ENCODE assay signal across 8 cellular contexts in the genomic region with DNA sequence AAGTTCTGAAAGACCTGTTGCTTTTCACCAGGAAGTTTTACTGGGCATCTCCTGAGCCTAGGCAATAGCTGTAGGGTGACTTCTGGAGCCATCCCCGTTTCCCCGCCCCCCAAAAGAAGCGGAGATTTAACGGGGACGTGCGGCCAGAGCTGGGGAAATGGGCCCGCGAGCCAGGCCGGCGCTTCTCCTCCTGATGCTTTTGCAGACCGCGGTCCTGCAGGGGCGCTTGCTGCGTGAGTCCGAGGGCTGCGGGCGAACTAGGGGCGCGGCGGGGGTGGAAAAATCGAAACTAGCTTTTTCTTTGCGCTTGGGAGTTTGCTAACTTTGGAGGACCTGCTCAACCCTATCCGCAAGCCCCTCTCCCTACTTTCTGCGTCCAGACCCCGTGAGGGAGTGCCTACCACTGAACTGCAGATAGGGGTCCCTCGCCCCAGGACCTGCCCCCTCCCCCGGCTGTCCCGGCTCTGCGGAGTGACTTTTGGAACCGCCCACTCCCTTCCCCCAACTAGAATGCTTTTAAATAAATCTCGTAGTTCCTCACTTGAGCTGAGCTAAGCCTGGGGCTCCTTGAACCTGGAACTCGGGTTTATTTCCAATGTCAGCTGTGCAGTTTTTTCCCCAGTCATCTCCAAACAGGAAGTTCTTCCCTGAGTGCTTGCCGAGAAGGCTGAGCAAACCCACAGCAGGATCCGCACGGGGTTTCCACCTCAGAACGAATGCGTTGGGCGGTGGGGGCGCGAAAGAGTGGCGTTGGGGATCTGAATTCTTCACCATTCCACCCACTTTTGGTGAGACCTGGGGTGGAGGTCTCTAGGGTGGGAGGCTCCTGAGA. TPM values are rescaled to one million over a fixed set of nuclear protein-coding genes. Genes with fewer than 3 reads are reported as not detected.
A peak's percentile ranks its signal among the peaks of the same experiment; 100 is the strongest.
DNase-seq lines count a peak whose midpoint lies in the region; ATAC-seq and TF ChIP-seq lines count a peak whose summit lies in the region.

TSS of gene HFE (plus strand) at position 146 of the 832 bp plus-strand sequence. CDS start at position 158, 12 bp downstream.

- H3K36me3 Mint-ChIP-seq in activated T-helper 1 cell treated with anti-CD3 and anti-CD28 coated beads, Interleukin-12 subunit alpha, Interleukin-12 subunit beta, Interleukin-2, Interleukin-4 antibody, amounts not matched to agents 30 ng/mL and 10 ng/mL and 1 ng/mL, durations not matched to agents 14 hours and 24 hours and 36 hours (ENCODE audit: low read depth), result peaks cover 6% of the 10 kb centered on the region
- peaks cover 8 to 15% of the 10 kb centered on the region in 2 donors for H3K36me3 Mint-ChIP-seq in naive B cell

- peaks cover 54% of the 10 kb centered on the region for H3K4me1 Mint-ChIP-seq in activated T-helper 1 cell treated with anti-CD3 and anti-CD28 coated beads, Interleukin-12 subunit alpha, Interleukin-12 subunit beta, Interleukin-2, Interleukin-4 antibody, amounts not matched to agents 30 ng/mL and 10 ng/mL and 1 ng/mL, durations not matched to agents 14 hours and 24 hours and 36 hours (ENCODE audit: low read depth)
- peaks cover 41 to 53% (median 43%) of the 10 kb centered on the region in 3 donors for H3K4me1 Mint-ChIP-seq in naive B cell

- H3K36me3 ChIP-seq in ES-I3 (ENCODE audit: insufficient read depth, low read length), result no peaks in the 10 kb centered on the region; the same call in 1 of the 2 replicates

- peak; percentile 62 to 63 for ATAC-seq in naive B cell (ENCODE audit: low read depth in 2 of 2)
- no peak for ATAC-seq in HG03159 (IDR thresholded peaks at IDR 0.05; ENCODE audit: unreplicated experiment)

- TF ChIP-seq POLR2A in NB4 (IDR thresholded peaks at IDR 0.05; ENCODE audit: extremely low read depth, insufficient read length), result no peak

- H3K9me3 ChIP-seq in ES-I3 (ENCODE audit: control insufficient read depth, insufficient read depth, low read length), result no peaks in the 10 kb centered on the region

- intact Hi-C loops in activated T-helper 1 cell treated with anti-CD3 and anti-CD28 coated beads, Interleukin-12 subunit alpha, Interleukin-12 subunit beta, Interleukin-2, Interleukin-4 antibody, amounts not matched to agents 30 ng/mL and 10 ng/mL and 1 ng/mL, durations not matched to agents 14 hours and 24 hours and 36 hours (cut with micrococcal nuclease), result loop anchor here (2.0 kb wide), 1 partner anchor 15 kb away; a partner anchor contains a TSS

- peak within 1 kb of the TSS; percentile 40 for H3K9ac ChIP-seq in ES-I3 (ENCODE audit: low read depth, low read length)

- H3K27me3 Mint-ChIP-seq in activated T-helper 1 cell treated with anti-CD3 and anti-CD28 coated beads, Interleukin-12 subunit alpha, Interleukin-12 subunit beta, Interleukin-2, Interleukin-4 antibody, amounts not matched to agents 30 ng/mL and 10 ng/mL and 1 ng/mL, durations not matched to agents 14 hours and 24 hours and 36 hours (ENCODE audit: insufficient read depth), result no peaks in the 10 kb centered on the region
- no peaks in the 10 kb centered on the region for H3K27me3 Mint-ChIP-seq in naive B cell

- no peaks in the 10 kb centered on the region for H3K9me3 Mint-ChIP-seq in activated T-helper 1 cell treated with anti-CD3 and anti-CD28 coated beads, Interleukin-12 subunit alpha, Interleukin-12 subunit beta, Interleukin-2, Interleukin-4 antibody, amounts not matched to agents 30 ng/mL and 10 ng/mL and 1 ng/mL, durations not matched to agents 14 hours and 24 hours and 36 hours
- peaks cover 2 to 12% (median 6%) of the 10 kb centered on the region in 7 donors for H3K9me3 Mint-ChIP-seq in naive B cell

- H3K4me3 ChIP-seq in NB4 (ENCODE audit: low read depth, low read length), result peak within 1 kb of the TSS; percentile 65
- peak within 1 kb of the TSS; percentile 84 for H3K4me3 ChIP-seq in fibroblast of mammary gland (ENCODE audit: control insufficient read depth, low read depth, low read length)

- DNase-seq in NB4 (ENCODE audit: low read depth) (peak; percentile 53), fibroblast of mammary gland (ENCODE audit: low read depth) (peak; percentile 65), naive B cell (peak; percentile 46), ureter (ENCODE audit: low spot score) (peak; percentile 62), NCI-H748 treated with DMSO at 0.1 percent for 48 hours (lab: John Stamatoyannopoulos, UW) (no peak)
- peak; percentile 22 for DNase-seq in activated T-helper 1 cell treated with anti-CD3 and anti-CD28 coated beads, Interleukin-12 subunit alpha, Interleukin-12 subunit beta, Interleukin-2, Interleukin-4 antibody, amounts not matched to agents 30 ng/mL and 10 ng/mL and 1 ng/mL, durations not matched to agents 14 hours and 24 hours and 36 hours (ENCODE audit: low spot score)

- no peak within 1 kb of the TSS for H3K27ac Mint-ChIP-seq in activated T-helper 1 cell treated with anti-CD3 and anti-CD28 coated beads, Interleukin-12 subunit alpha, Interleukin-12 subunit beta, Interleukin-2, Interleukin-4 antibody, amounts not matched to agents 30 ng/mL and 10 ng/mL and 1 ng/mL, durations not matched to agents 14 hours and 24 hours and 36 hours
- H3K27ac Mint-ChIP-seq in naive B cell, result peak within 1 kb of the TSS; percentile 27 to 91 (median 82)

- TF ChIP-seq CTCF in NB4 (IDR thresholded peaks at IDR 0.05; ENCODE audit: low read depth, low read length) (no peak), fibroblast of mammary gland (conservative IDR thresholded peaks at IDR 0.05; ENCODE audit: control insufficient read depth, insufficient read depth, low read depth, low read length) (no peak)

- peak within 1 kb of the TSS; percentile 83 for H3K4me3 Mint-ChIP-seq in activated T-helper 1 cell treated with anti-CD3 and anti-CD28 coated beads, Interleukin-12 subunit alpha, Interleukin-12 subunit beta, Interleukin-2, Interleukin-4 antibody, amounts not matched to agents 30 ng/mL and 10 ng/mL and 1 ng/mL, durations not matched to agents 14 hours and 24 hours and 36 hours
- peak within 1 kb of the TSS; percentile 89 to 94 (median 94) for H3K4me3 Mint-ChIP-seq in naive B cell

- H3K4me1 ChIP-seq in ES-I3 (ENCODE audit: insufficient read depth, low read length), result peaks cover 7% of the 10 kb centered on the region; the same call in 1 of the 2 replicates

RNA-seq across cellular contexts. Expression of gene HFE, which starts in this region (rescaled TPM):
- 0.13 and 0.37 TPM in 2 replicates for total RNA-seq in activated T-helper 1 cell treated with anti-CD3 and anti-CD28 coated beads, Interleukin-12 subunit alpha, Interleukin-12 subunit beta, Interleukin-2, Interleukin-4 antibody, amounts not matched to agents 30 ng/mL and 10 ng/mL and 1 ng/mL, durations not matched to agents 14 hours and 24 hours and 36 hours
- polyA plus RNA-seq in naive B cell (ENCODE audit: low read depth in 6 of 6), result 1 to 10 TPM in 4 of 6 donors, under 1 TPM in 1, not detected in 1; 0.47 to 3.3 (median 2.9) TPM
- total RNA-seq in ureter, result 14.8 TPM

Comparison
In these comparisons a context has a peak if more than half of its experiments do, and no peak if none do; other contexts are left out.
1. RNA of gene HFE (total RNA-seq): 14.8 TPM in ureter (single experiment); 0.13 to 0.37 TPM in activated T-helper 1 cell treated with anti-CD3 and anti-CD28 coated beads, Interleukin-12 subunit alpha, Interleukin-12 subunit beta, Interleukin-2, Interleukin-4 antibody, amounts not matched to agents 30 ng/mL and 10 ng/mL and 1 ng/mL, durations not matched to agents 14 hours and 24 hours and 36 hours; every median in the first group is over 10 times any median in the second.
2. Peak in DNase-seq in activated T-helper 1 cell treated with anti-CD3 and anti-CD28 coated beads, Interleukin-12 subunit alpha, Interleukin-12 subunit beta, Interleukin-2, Interleukin-4 antibody, amounts not matched to agents 30 ng/mL and 10 ng/mL and 1 ng/mL, durations not matched to agents 14 hours and 24 hours and 36 hours; RNA of the gene not detected or under 1 TPM.